In genomic region chr12:39646963-39647362, GRCh38 we compare ENCODE assay signal across 16 cellular contexts. TPM values are rescaled to one million over a fixed set of nuclear protein-coding genes. Genes with fewer than 3 reads are reported as not detected.
DNase-seq lines count a peak whose midpoint lies in the region; ATAC-seq and TF ChIP-seq lines count a peak whose summit lies in the region.
"Had no signal": no experiment of that assay in that cellular context is flagged by ENCODE, and none has a peak within 500 bp of the region (broad histone marks: within the 10 kb centered on the region; RNA-seq: fewer than 3 reads in every experiment).

No MANE protein-coding gene starts in this region.

- ATAC-seq in omental fat pad (ENCODE audit: low FRiP score) (peak; percentile 80), HG02870 (IDR thresholded peaks at IDR 0.05; ENCODE audit: unreplicated experiment) (no peak)
- ATAC-seq: GM23338 had no signal

- TF ChIP-seq CTCF in LNCaP clone FGC (IDR thresholded peaks at IDR 0.05; ENCODE audit: control insufficient read depth, extremely low read depth, insufficient read depth) (no peak), fibroblast of pulmonary artery (IDR thresholded peaks at IDR 0.05; ENCODE audit: low read length, missing control alignments) (no peak), omental fat pad (IDR thresholded peaks at IDR 0.05) (no peak)

- H3K4me3 ChIP-seq in LNCaP clone FGC (ENCODE audit: low read depth, low read length) (no peak overlapping the region), fibroblast of pulmonary artery (replicated peaks; ENCODE audit: low read depth, low read length) (no peak overlapping the region)
- H3K4me3 ChIP-seq: GM23338, HAP-1, SJCRH30 had no signal

- DNase-seq in NCI-H82 (lab: John Stamatoyannopoulos, UW): peak; percentile 4
- no peak for DNase-seq in NCI-H82 treated with DMSO at 0.1 percent for 48 hours (lab: John Stamatoyannopoulos, UW; ENCODE audit: unreplicated experiment)
- peak; percentile 71 for DNase-seq in LNCaP clone FGC (ENCODE audit: low read depth)
- DNase-seq in fibroblast of pulmonary artery (ENCODE audit: low read depth): peak; percentile 4
- no peak for DNase-seq in omental fat pad (ENCODE audit: low spot score)
- DNase-seq in germinal center (ENCODE audit: low spot score): no peak
- no peak for DNase-seq in NCI-H526 treated with DMSO at 0.1 percent for 48 hours (lab: John Stamatoyannopoulos, UW)
- DNase-seq: CD8-positive, alpha-beta memory T cell; KG1; NCI-H1105; NCI-H2029 treated with DMSO at 0.1 percent for 48 hours; NCI-H524 treated with DMSO at 0.1 percent for 48 hours; SJCRH30 had no signal

RNA-seq across cellular contexts. Expression of gene ABCD2, which starts 27.4 kb away (rescaled TPM):
- total RNA-seq in omental fat pad: 10 to 100 TPM; 11.0 to 19.7 (median 13.0) TPM
- total RNA-seq: GM23338 had no signal

Comparison
In these comparisons a context has a peak if more than half of its experiments do, and no peak if none do; other contexts are left out.
1. DNase-seq: peak in NCI-H82 (single experiment), LNCaP clone FGC (single experiment) and fibroblast of pulmonary artery (single experiment); none in NCI-H82 treated with DMSO at 0.1 percent for 48 hours (single experiment), omental fat pad (single experiment), germinal center (single experiment) and NCI-H526 treated with DMSO at 0.1 percent for 48 hours (single experiment).